1 cellular context compared by ENCODE assay signal in genomic region chr17:58335779-58336455, GRCh38.
TF ChIP-seq lines count a peak whose summit lies in the region.

No MANE protein-coding gene starts in this region.

TF ChIP-seq in HepG2, 621 proteins besides CTCF, POLR2A, EP300 and RAD21 (continued from another document and continues in another):
- no peak for TF ChIP-seq ZBED4 (CRISPR knock-in tag; IDR thresholded peaks at IDR 0.05; ENCODE audit: borderline replicate concordance)
- TF ChIP-seq ELF1 (CRISPR knock-in tag; IDR thresholded peaks at IDR 0.05) = peak; percentile 52; the same call in 1 of the 2 replicates
- no peak for TF ChIP-seq ZBTB7B (CRISPR knock-in tag; IDR thresholded peaks at IDR 0.05)
- 0 out of 2 replicates have a peak, but pooled peaks have one; percentile 4 for TF ChIP-seq STAG1 (CRISPR knock-in tag; IDR thresholded peaks at IDR 0.05)
- TF ChIP-seq MZF1 (CRISPR knock-in tag; IDR thresholded peaks at IDR 0.05; ENCODE audit: borderline replicate concordance) = no peak
- TF ChIP-seq FOXM1 (CRISPR knock-in tag; IDR thresholded peaks at IDR 0.05) = no peak
- no peak for TF ChIP-seq TRIM24 (CRISPR knock-in tag; IDR thresholded peaks at IDR 0.05)
- no peak for TF ChIP-seq TEAD3 (CRISPR knock-in tag; optimal IDR thresholded peaks at IDR 0.05; ENCODE audit: borderline replicate concordance)
- TF ChIP-seq ZNF652 (CRISPR knock-in tag; IDR thresholded peaks at IDR 0.05; ENCODE audit: borderline replicate concordance, low read depth) = 0 out of 2 replicates have a peak, but pooled peaks have one; percentile 26
- TF ChIP-seq RBFOX2 (IDR thresholded peaks at IDR 0.05; ENCODE audit: low read depth, low read length) = no peak
- TF ChIP-seq CAMTA2 (CRISPR knock-in tag; IDR thresholded peaks at IDR 0.05; ENCODE audit: borderline replicate concordance) = no peak
- TF ChIP-seq RARA (CRISPR knock-in tag; IDR thresholded peaks at IDR 0.05) = no peak
- TF ChIP-seq SSRP1 (CRISPR knock-in tag; IDR thresholded peaks at IDR 0.05) = no peak
- peak; percentile 52 for TF ChIP-seq ZFX (CRISPR knock-in tag; IDR thresholded peaks at IDR 0.05; ENCODE audit: low read depth)
- TF ChIP-seq FIP1L1 (IDR thresholded peaks at IDR 0.05; ENCODE audit: borderline replicate concordance, insufficient read depth, low read depth, low read length) = no peak
- TF ChIP-seq FOXP4 (CRISPR knock-in tag; IDR thresholded peaks at IDR 0.05) = peak; percentile 39; the same call in 1 of the 2 replicates
- TF ChIP-seq, protein P1, sequence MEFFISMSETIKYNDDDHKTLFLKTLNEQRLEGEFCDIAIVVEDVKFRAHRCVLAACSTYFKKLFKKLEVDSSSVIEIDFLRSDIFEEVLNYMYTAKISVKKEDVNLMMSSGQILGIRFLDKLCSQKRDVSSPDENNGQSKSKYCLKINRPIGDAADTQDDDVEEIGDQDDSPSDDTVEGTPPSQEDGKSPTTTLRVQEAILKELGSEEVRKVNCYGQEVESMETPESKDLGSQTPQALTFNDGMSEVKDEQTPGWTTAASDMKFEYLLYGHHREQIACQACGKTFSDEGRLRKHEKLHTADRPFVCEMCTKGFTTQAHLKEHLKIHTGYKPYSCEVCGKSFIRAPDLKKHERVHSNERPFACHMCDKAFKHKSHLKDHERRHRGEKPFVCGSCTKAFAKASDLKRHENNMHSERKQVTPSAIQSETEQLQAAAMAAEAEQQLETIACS (CRISPR knock-in tag; IDR thresholded peaks at IDR 0.05) = no peak
- TF ChIP-seq ZBTB10 (CRISPR knock-in tag; IDR thresholded peaks at IDR 0.05; ENCODE audit: borderline replicate concordance) = no peak
- TF ChIP-seq SAP130 (CRISPR knock-in tag; IDR thresholded peaks at IDR 0.05; ENCODE audit: low read depth) = peak; percentile 64
- TF ChIP-seq GMEB2 (CRISPR knock-in tag; IDR thresholded peaks at IDR 0.05; ENCODE audit: low read depth) = no peak
- TF ChIP-seq ATAD3A (CRISPR knock-in tag; IDR thresholded peaks at IDR 0.05) = no peak
- no peak for TF ChIP-seq ZNF567 (CRISPR knock-in tag; IDR thresholded peaks at IDR 0.05; ENCODE audit: borderline replicate concordance)
- TF ChIP-seq ZNF383 (CRISPR knock-in tag; IDR thresholded peaks at IDR 0.05; ENCODE audit: borderline replicate concordance) = no peak
- no peak for TF ChIP-seq ZNF761 (CRISPR knock-in tag; conservative IDR thresholded peaks at IDR 0.05)
- TF ChIP-seq MTA1 (CRISPR knock-in tag; IDR thresholded peaks at IDR 0.05; ENCODE audit: borderline replicate concordance) = no peak
- TF ChIP-seq NCOA1 (CRISPR knock-in tag; IDR thresholded peaks at IDR 0.05) = no peak
- no peak for TF ChIP-seq SETDB1 (CRISPR knock-in tag; IDR thresholded peaks at IDR 0.05; ENCODE audit: borderline replicate concordance)
- TF ChIP-seq BHLHE40 (IDR thresholded peaks at IDR 0.05; ENCODE audit: low read length) = no peak
- no peak for TF ChIP-seq U2AF2 (IDR thresholded peaks at IDR 0.05; ENCODE audit: low read depth, low read length)
- TF ChIP-seq RELA (CRISPR knock-in tag; IDR thresholded peaks at IDR 0.05) = no peak
- no peak for TF ChIP-seq ZNF564 (CRISPR knock-in tag; IDR thresholded peaks at IDR 0.05)
- TF ChIP-seq ZSCAN20 (CRISPR knock-in tag; IDR thresholded peaks at IDR 0.05; ENCODE audit: borderline replicate concordance) = no peak
- TF ChIP-seq PTBP1 (IDR thresholded peaks at IDR 0.05; ENCODE audit: low read depth, low read length, poor library complexity, severe bottlenecking) = no peak
- 0 out of 2 replicates have a peak, but pooled peaks have one; percentile 45 for TF ChIP-seq YEATS2 (CRISPR knock-in tag; IDR thresholded peaks at IDR 0.05; ENCODE audit: borderline replicate concordance)
- no peak; the same call in 1 of the 2 replicates for TF ChIP-seq ERF (CRISPR knock-in tag; IDR thresholded peaks at IDR 0.05)
- TF ChIP-seq TCF7L2 (IDR thresholded peaks at IDR 0.05; ENCODE audit: low read depth, low read length) = no peak
- TF ChIP-seq HMGA1 (CRISPR knock-in tag; conservative IDR thresholded peaks at IDR 0.05) = no peak
- TF ChIP-seq ZNF232 (CRISPR knock-in tag; IDR thresholded peaks at IDR 0.05; ENCODE audit: borderline replicate concordance) = no peak; the same call in none of the 2 replicates
- TF ChIP-seq KMT2B (CRISPR knock-in tag; IDR thresholded peaks at IDR 0.05) = peak; percentile 34; the same call in 1 of the 2 replicates
- TF ChIP-seq, protein P2, sequence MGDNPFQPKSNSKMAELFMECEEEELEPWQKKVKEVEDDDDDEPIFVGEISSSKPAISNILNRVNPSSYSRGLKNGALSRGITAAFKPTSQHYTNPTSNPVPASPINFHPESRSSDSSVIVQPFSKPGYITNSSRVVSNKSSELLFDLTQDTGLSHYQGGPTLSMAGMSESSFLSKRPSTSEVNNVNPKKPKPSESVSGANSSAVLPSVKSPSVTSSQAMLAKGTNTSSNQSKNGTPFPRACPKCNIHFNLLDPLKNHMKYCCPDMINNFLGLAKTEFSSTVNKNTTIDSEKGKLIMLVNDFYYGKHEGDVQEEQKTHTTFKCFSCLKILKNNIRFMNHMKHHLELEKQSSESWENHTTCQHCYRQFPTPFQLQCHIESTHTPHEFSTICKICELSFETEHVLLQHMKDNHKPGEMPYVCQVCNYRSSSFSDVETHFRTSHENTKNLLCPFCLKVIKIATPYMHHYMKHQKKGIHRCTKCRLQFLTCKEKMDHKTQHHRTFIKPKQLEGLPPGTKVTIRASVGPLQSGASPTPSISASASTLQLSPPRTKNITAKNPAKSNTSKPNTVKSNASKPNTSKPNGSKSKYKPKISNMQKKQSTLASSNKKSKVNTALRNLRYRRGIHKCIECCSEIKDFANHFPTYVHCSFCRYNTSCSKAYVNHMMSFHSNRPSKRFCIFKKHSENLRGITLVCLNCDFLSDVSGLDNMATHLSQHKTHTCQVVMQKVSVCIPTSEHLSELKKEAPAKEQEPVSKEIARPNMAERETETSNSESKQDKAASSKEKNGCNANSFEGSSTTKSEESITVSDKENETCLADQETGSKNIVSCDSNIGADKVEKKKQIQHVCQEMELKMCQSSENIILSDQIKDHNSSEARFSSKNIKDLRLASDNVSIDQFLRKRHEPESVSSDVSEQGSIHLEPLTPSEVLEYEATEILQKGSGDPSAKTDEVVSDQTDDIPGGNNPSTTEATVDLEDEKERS (CRISPR knock-in tag; IDR thresholded peaks at IDR 0.05) = no peak
- no peak for TF ChIP-seq MBNL3 (CRISPR knock-in tag; conservative IDR thresholded peaks at IDR 0.05)
- no peak for TF ChIP-seq PBX3 (CRISPR knock-in tag; IDR thresholded peaks at IDR 0.05; ENCODE audit: borderline replicate concordance)
- no peak for TF ChIP-seq ZNF468 (CRISPR knock-in tag; IDR thresholded peaks at IDR 0.05)
- TF ChIP-seq ZNF687 (CRISPR knock-in tag; IDR thresholded peaks at IDR 0.05) = peak; percentile 48
- no peak for TF ChIP-seq MXI1 (IDR thresholded peaks at IDR 0.05; ENCODE audit: borderline replicate concordance, low read depth, low read length)
- no peak for TF ChIP-seq ZNF7 (CRISPR knock-in tag; IDR thresholded peaks at IDR 0.05)
